Comparison of ENCODE assay signal across 15 cellular contexts in the genomic region with DNA sequence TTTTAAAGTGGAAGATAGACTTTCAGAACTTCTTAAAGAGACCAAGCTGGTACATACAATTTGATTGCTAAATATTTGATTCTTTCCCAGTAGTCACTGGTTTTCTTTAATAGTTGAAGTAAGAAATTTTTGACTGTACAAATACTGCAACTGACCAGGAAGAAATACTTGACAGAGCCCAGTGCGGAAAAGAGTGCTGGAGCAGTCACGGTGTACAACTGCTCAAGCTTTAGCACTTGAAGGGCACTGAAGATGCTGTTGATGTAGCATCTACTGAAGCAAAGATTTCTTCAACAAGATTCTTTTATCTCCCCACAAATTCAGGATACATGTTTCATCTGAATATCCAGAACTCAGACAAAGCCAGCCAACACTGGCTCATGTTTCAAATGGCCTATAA. TPM values are rescaled to one million over a fixed set of nuclear protein-coding genes. Genes with fewer than 3 reads are reported as not detected.
DNase-seq lines count a peak whose midpoint lies in the region; ATAC-seq and TF ChIP-seq lines count a peak whose summit lies in the region.
"Had no signal": no experiment of that assay in that cellular context is flagged by ENCODE, and none has a peak within 500 bp of the region (broad histone marks: within the 10 kb centered on the region; RNA-seq: fewer than 3 reads in every experiment).

No MANE protein-coding gene starts in this region.

- H3K27ac ChIP-seq in PC-9, result peak overlapping the region; percentile 35; the same call in 1 of the 2 replicates
- H3K27ac ChIP-seq in left lung, result no peak overlapping the region
- no peak overlapping the region for H3K27ac ChIP-seq in suprapubic skin
- H3K27ac ChIP-seq: 22Rv1; BLaER1 treated with 17β-estradiol and CSF1 and Interleukin-3, amounts not matched to agents 10 nM and 100 nM; HL-60 had no signal

- 100% methylated on average over 2 of the region's 2 CpGs for WGBS in suprapubic skin

- intact Hi-C loops in PC-9 (cut with micrococcal nuclease; ENCODE audit: unreplicated experiment), result no loop called here
- intact Hi-C loops in left lung (cut with DNase I), result no loop called here

- H3K79me2 ChIP-seq in PC-9 (ENCODE audit: low read depth), result no peaks in the 10 kb centered on the region

- no peak overlapping the region for H2AFZ ChIP-seq in PC-9

- H3K36me3 ChIP-seq in PC-9 (ENCODE audit: low read depth), result no peaks in the 10 kb centered on the region
- H3K36me3 ChIP-seq in left lung, result no peaks in the 10 kb centered on the region
- no peaks in the 10 kb centered on the region for H3K36me3 ChIP-seq in suprapubic skin
- H3K36me3 ChIP-seq: BLaER1 treated with 17β-estradiol and CSF1 and Interleukin-3, amounts not matched to agents 10 nM and 100 nM had no signal

- ATAC-seq in left lung, result peak; percentile 71

- POLR2A ChIA-PET in PC-9 (lab: Charles Lee; ENCODE audit: unreplicated experiment), result no interaction called here

- CTCF ChIA-PET in PC-9 (lab: Charles Lee), result no interaction called here

- BruUV-seq in PC-9 (replicated peaks; lab: Mats Ljungman, UMichigan), result no TSS peak

- TF ChIP-seq CTCF in PC-9 (conservative IDR thresholded peaks at IDR 0.05) (no peak), left lung (IDR thresholded peaks at IDR 0.05) (no peak), suprapubic skin (IDR thresholded peaks at IDR 0.05) (no peak)

- no peaks in the 10 kb centered on the region for H3F3A ChIP-seq in PC-9 (ENCODE audit: insufficient read depth, low read depth)

- DNase-seq in DMS79 (lab: John Stamatoyannopoulos, UW) (peak; percentile 1), DMS79 treated with DMSO at 0.1 percent for 48 hours (lab: John Stamatoyannopoulos, UW) (no peak), PC-9 (no peak), left lung (no peak), suprapubic skin (ENCODE audit: low spot score in 2 of 2) (no peak), superior temporal gyrus (ENCODE audit: extremely low spot score) (no peak), NCI-H2171 (lab: John Stamatoyannopoulos, UW) (no peak)
- DNase-seq: CD4-positive, CD25-positive, alpha-beta regulatory T cell; DND-41; GDM1; HCEC 1CT had no signal

- TF ChIP-seq EP300 in suprapubic skin (IDR thresholded peaks at IDR 0.05), result no peak

- TF ChIP-seq POLR2A in suprapubic skin (IDR thresholded peaks at IDR 0.05), result no peak

- H3K4me1 ChIP-seq in PC-9 (replicated peaks; ENCODE audit: insufficient read depth), result peaks cover 8% of the 10 kb centered on the region; the same call in 1 of the 2 replicates
- H3K4me1 ChIP-seq in left lung, result no peaks in the 10 kb centered on the region
- no peaks in the 10 kb centered on the region for H3K4me1 ChIP-seq in suprapubic skin

- H3K27me3 ChIP-seq in PC-9 (ENCODE audit: insufficient read depth, low read depth) (no peaks in the 10 kb centered on the region), left lung (no peaks in the 10 kb centered on the region), suprapubic skin (no peaks in the 10 kb centered on the region)
- H3K27me3 ChIP-seq: BLaER1 treated with 17β-estradiol and CSF1 and Interleukin-3, amounts not matched to agents 10 nM and 100 nM had no signal

- no peaks in the 10 kb centered on the region for H4K20me1 ChIP-seq in PC-9 (ENCODE audit: insufficient read depth)
- H4K20me1 ChIP-seq: BLaER1 treated with 17β-estradiol and CSF1 and Interleukin-3, amounts not matched to agents 10 nM and 100 nM had no signal

- H3K9me2 ChIP-seq in PC-9 (ENCODE audit: insufficient read depth), result no peaks in the 10 kb centered on the region

- peak overlapping the region; percentile 14; the same call in 1 of the 2 replicates for H3K4me2 ChIP-seq in PC-9
- H3K4me2 ChIP-seq: BLaER1 treated with 17β-estradiol and CSF1 and Interleukin-3, amounts not matched to agents 10 nM and 100 nM had no signal

- no peak overlapping the region for H3K4me3 ChIP-seq in PC-9
- H3K4me3 ChIP-seq in left lung, result no peak overlapping the region
- no peak overlapping the region for H3K4me3 ChIP-seq in suprapubic skin
- H3K4me3 ChIP-seq: BLaER1 treated with 17β-estradiol and CSF1 and Interleukin-3, amounts not matched to agents 10 nM and 100 nM had no signal

- H3K9me3 ChIP-seq in PC-9 (ENCODE audit: insufficient read depth, low read depth) (0 out of 2 replicates have a peak, but pooled peaks cover 4% of the 10 kb centered on the region), left lung (peaks cover 0 to 4% of the 10 kb centered on the region in 2 donors), suprapubic skin (peaks cover under 1% of the 10 kb centered on the region)

RNA-seq across cellular contexts. Expression of a gene that starts 41.5 kb away (rescaled TPM):
- total RNA-seq in PC-9 (2021) (6.1 and 6.4 TPM in 2 replicates), left lung (under 1 TPM; 0.58 to 0.64 TPM), suprapubic skin (1 to 10 TPM in 1 of 4 donors, under 1 TPM in 3; 0.36 to 1.4 (median 0.54) TPM)
- total RNA-seq: H4 had no signal
